ENCODE assay signal across 15 cellular contexts in genomic region chr2:71456617-71457016, GRCh38. TPM values are rescaled to one million over a fixed set of nuclear protein-coding genes. Genes with fewer than 3 reads are reported as not detected.
A peak's percentile ranks its signal among the peaks of the same experiment; 100 is the strongest.
DNase-seq lines count a peak whose midpoint lies in the region; ATAC-seq and TF ChIP-seq lines count a peak whose summit lies in the region.
"Had no signal": no experiment of that assay in that cellular context is flagged by ENCODE, and none has a peak within 500 bp of the region (broad histone marks: within the 10 kb centered on the region; RNA-seq: fewer than 3 reads in every experiment).

No MANE protein-coding gene starts in this region.

- H3K27me3 Mint-ChIP-seq in nephron progenitor cell (ENCODE audit: low read depth, poor library complexity): peaks cover 44% of the 10 kb centered on the region
- H3K27me3 Mint-ChIP-seq in type B pancreatic cell: peaks cover 42% of the 10 kb centered on the region

- peaks cover 0 to 12% (median 0%) of the 10 kb centered on the region in 9 donors for H3K27me3 ChIP-seq in heart left ventricle
- peaks cover 0 to 35% (median 0%) of the 10 kb centered on the region in 4 donors for H3K27me3 ChIP-seq in esophagus squamous epithelium
- H3K27me3 ChIP-seq: ascending aorta had no signal

- ATAC-seq in heart left ventricle (no peak), left cardiac atrium (no peak), HG03439 (IDR thresholded peaks at IDR 0.05; ENCODE audit: unreplicated experiment) (no peak)

- H3K9me3 ChIP-seq in heart left ventricle (no peaks in the 10 kb centered on the region), esophagus squamous epithelium (no peaks in the 10 kb centered on the region)
- H3K9me3 ChIP-seq: ascending aorta had no signal

- H3K4me3 Mint-ChIP-seq in nephron progenitor cell: peak overlapping the region; percentile 43
- H3K4me3 Mint-ChIP-seq in type B pancreatic cell: peak overlapping the region; percentile 73

- H3K36me3 Mint-ChIP-seq in nephron progenitor cell (ENCODE audit: low read depth): no peaks in the 10 kb centered on the region
- H3K36me3 Mint-ChIP-seq in type B pancreatic cell: no peaks in the 10 kb centered on the region
- H3K36me3 Mint-ChIP-seq: CD8-positive, alpha-beta memory T cell had no signal

- intact Hi-C loops in heart left ventricle (cut with DNase I): loop anchor here in 2 of 10 donors (10.0 kb wide), 1 partner anchor 232 kb away; the partner anchor contains the start of gene PAIP2B (in 2 of the 2)
- intact Hi-C loops in left cardiac atrium (cut with DNase I): no loop called here
- intact Hi-C loops in esophagus squamous epithelium (cut with DNase I): no loop called here

- H3K36me3 ChIP-seq in heart left ventricle (no peaks in the 10 kb centered on the region), esophagus squamous epithelium (no peaks in the 10 kb centered on the region)
- H3K36me3 ChIP-seq: ascending aorta had no signal

- TF ChIP-seq POLR2A in heart left ventricle (IDR thresholded peaks at IDR 0.05): no peak
- TF ChIP-seq POLR2A in esophagus squamous epithelium (IDR thresholded peaks at IDR 0.05): no peak

- H3K4me1 Mint-ChIP-seq in nephron progenitor cell (peaks cover 68% of the 10 kb centered on the region), type B pancreatic cell (ENCODE audit: unreplicated experiment) (peaks cover 49% of the 10 kb centered on the region)

- H3K9me3 Mint-ChIP-seq in nephron progenitor cell (no peaks in the 10 kb centered on the region), type B pancreatic cell (no peaks in the 10 kb centered on the region)

- 44 to 65% (median 58%) methylated on average over 1 of the region's 1 CpG for WGBS in heart left ventricle, 4 donors
- WGBS in esophagus squamous epithelium, 2 donors: 50% methylated on average over 1 of the region's 1 CpG

- H3K27ac ChIP-seq in heart left ventricle (peak overlapping the region; percentile 47 to 92 (median 90)), esophagus squamous epithelium (peak overlapping the region in 3 of 4 donors; percentile 62 to 82 (median 69))

- no peak overlapping the region for H3K4me3 ChIP-seq in heart left ventricle
- no peak overlapping the region for H3K4me3 ChIP-seq in esophagus squamous epithelium
- no peak overlapping the region for H3K4me3 ChIP-seq in foreskin fibroblast (ENCODE audit: low read depth in 1 of 2, low read length in 2 of 2)
- H3K4me3 ChIP-seq: ascending aorta had no signal

- H3K27ac Mint-ChIP-seq in nephron progenitor cell (peak overlapping the region; percentile 83), type B pancreatic cell (peak overlapping the region; percentile 52)
- H3K27ac Mint-ChIP-seq: CD8-positive, alpha-beta memory T cell had no signal

- TF ChIP-seq CTCF in heart left ventricle (IDR thresholded peaks at IDR 0.05) (no peak), esophagus squamous epithelium (IDR thresholded peaks at IDR 0.05) (no peak), nephron progenitor cell (IDR thresholded peaks at IDR 0.05) (no peak), type B pancreatic cell (conservative IDR thresholded peaks at IDR 0.05) (no peak), foreskin fibroblast (IDR thresholded peaks at IDR 0.05; ENCODE audit: low read depth, low read length) (no peak)

- DNase-seq in heart left ventricle: no peak
- DNase-seq in left cardiac atrium: no peak
- no peak for DNase-seq in esophagus squamous epithelium (lab: John Stamatoyannopoulos, UW)
- no peak for DNase-seq in nephron progenitor cell
- no peak for DNase-seq in type B pancreatic cell (ENCODE audit: extremely low spot score, unreplicated experiment)
- DNase-seq in activated CD4-positive, CD25-positive, alpha-beta regulatory T cell treated with anti-CD3 and anti-CD28 coated beads, Interleukin-2, amount 50 U/mL, for 72 hours: no peak
- DNase-seq in foreskin fibroblast: no peak
- DNase-seq: CD8-positive, alpha-beta memory T cell; effector memory CD4-positive, alpha-beta T cell; foreskin melanocyte; KG1; NCI-H345; stimulated activated CD4-positive, alpha-beta T cell treated with anti-CD3 and anti-CD28 coated beads, Interleukin-4, amount 100 ng/mL, for 1 hour had no signal

- H3K4me1 ChIP-seq in heart left ventricle: peaks cover 0 to 99% (median 90%) of the 10 kb centered on the region in 12 donors
- peaks cover 11 to 73% (median 36%) of the 10 kb centered on the region in 3 donors for H3K4me1 ChIP-seq in esophagus squamous epithelium

RNA-seq across cellular contexts. Expression of gene DYSF, which starts 3.3 kb away (rescaled TPM):
- total RNA-seq in heart left ventricle: 10 to 100 TPM; 51.8 to 99.9 (median 80.4) TPM
- polyA plus RNA-seq in heart left ventricle: 10 to 100 TPM; 25.5 to 33.6 TPM
- 10 to 100 TPM; 36.8 to 45.8 TPM for total RNA-seq in left cardiac atrium
- 10 to 100 TPM in 1 of 4 donors, 1 to 10 TPM in 3; 2.4 to 10.6 (median 4.3) TPM for total RNA-seq in esophagus squamous epithelium
- total RNA-seq in type B pancreatic cell (ENCODE audit: low replicate concordance): 1.7 and 4.2 TPM in 2 replicates
